ENCODE assay signal across 8 cellular contexts in the genomic region with DNA sequence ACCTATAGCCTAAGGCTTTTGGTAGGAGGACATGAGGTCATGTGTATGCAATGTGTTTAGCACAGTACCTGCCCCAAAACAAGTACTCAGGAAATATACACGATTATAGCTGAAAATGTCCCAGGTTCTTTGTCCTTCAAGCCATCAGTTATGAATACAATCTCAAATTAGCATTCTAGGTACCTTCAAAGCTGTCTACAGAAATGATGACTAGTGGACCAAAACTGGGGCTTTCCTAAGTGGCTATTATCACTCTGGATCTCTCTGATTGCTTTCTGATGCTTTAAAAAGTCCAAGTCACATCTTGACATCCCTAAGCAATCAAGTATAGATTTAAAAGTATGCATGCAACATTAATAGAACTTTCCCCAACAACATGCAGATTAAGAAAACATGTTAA.
"Had no signal": no experiment of that assay in that cellular context is flagged by ENCODE, and none has a peak within 500 bp of the region (broad histone marks: within the 10 kb centered on the region; RNA-seq: fewer than 3 reads in every experiment).

No MANE protein-coding gene starts in this region.

- ATAC-seq: HepG2, K562 had no signal

- H3K36me3 Mint-ChIP-seq: IgD-negative memory B cell had no signal

- H3K27ac ChIP-seq: HL-60 had no signal

- FAIRE-seq: HepG2, HTR-8/SVneo, K562 had no signal

- H3K4me1 Mint-ChIP-seq: IgD-negative memory B cell had no signal

- H3K4me3 Mint-ChIP-seq: IgD-negative memory B cell had no signal

- H3K4me3 ChIP-seq: K562 had no signal

- DNase-seq: IMR-90, KBM-7, KG1 had no signal

- H3K27ac Mint-ChIP-seq: IgD-negative memory B cell had no signal
